ENCODE assay signal across 8 cellular contexts in the genomic region with DNA sequence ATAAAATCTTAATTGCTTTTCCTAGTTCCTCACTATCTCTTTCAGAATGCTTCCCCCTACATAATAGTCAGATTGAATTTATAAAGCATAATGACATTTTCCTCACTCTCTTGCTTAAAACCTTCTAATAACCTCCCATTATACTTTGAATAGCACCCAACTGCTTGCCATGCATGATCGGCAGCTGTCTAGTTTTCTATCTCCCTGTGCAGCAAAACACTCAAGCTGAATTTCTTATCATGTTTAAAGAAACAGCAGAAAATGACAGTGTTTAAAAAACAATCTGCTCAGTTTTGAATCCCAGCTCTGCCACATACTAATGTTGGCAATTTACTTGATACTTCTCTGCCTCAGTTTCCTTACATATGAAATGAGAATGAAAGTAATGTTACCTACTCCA.
"Had no signal": no experiment of that assay in that cellular context is flagged by ENCODE, and none has a peak within 500 bp of the region (broad histone marks: within the 10 kb centered on the region; RNA-seq: fewer than 3 reads in every experiment).

No MANE protein-coding gene starts in this region.

- H2AFZ ChIP-seq: GM23248, GM23338 had no signal

- H3K4me3 ChIP-seq: GM23248, GM23338, HAP-1 had no signal

- H3K4me2 ChIP-seq: GM23338 had no signal

- H3K9ac ChIP-seq: GM23248 had no signal

- H3K27ac ChIP-seq: GM23248 had no signal

- H3K9me3 ChIP-seq: HAP-1 had no signal

- DNase-seq: GM23248, GOT3, H7, H9, HCEC 1CT, HFFc6 had no signal

- H3K36me3 ChIP-seq: HAP-1 had no signal
